ENCODE assay signal across 31 cellular contexts in the genomic region with DNA sequence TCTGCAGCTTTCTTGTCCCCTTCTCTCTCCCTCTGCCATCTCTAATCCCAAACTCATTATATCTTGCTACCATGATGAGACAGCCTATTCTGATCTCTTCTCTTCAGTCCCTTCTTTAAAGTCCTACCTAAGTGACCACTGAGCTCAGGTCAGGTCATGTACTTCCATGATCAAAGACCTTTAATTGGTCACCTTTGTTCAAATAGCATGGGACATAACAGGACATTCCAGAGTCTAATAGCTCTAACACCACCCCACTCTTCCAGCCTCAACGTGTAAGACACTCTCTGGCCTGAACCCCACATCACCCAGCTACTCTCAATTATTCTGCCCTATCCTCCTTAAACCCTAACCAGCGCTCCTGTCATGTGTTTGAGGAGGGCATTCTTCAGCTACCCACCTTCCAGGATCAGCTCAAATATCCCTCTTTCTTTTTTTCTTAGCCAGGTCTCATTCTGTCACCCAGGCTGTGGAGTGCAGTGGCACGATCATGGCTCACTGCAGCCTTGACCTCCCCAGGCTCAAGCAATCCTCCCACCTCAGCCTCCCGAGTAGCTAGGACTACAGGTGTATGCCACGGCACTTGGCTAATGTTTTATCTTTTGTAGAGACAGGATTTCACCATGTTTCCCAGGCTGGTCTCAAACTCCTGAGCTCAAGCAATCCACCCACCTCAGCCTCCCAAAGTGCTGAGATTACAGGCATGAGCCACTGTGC. TPM values are rescaled to one million over a fixed set of nuclear protein-coding genes. Genes with fewer than 3 reads are reported as not detected.
"Had no signal": no experiment of that assay in that cellular context is flagged by ENCODE, and none has a peak within 500 bp of the region (broad histone marks: within the 10 kb centered on the region; RNA-seq: fewer than 3 reads in every experiment).

No MANE protein-coding gene starts in this region.

- H3K4me1 ChIP-seq: esophagus muscularis mucosa, foreskin keratinocyte, heart right ventricle, left ventricle myocardium inferior, neural progenitor cell, parathyroid adenoma, testis, transverse colon had no signal

- H3K36me3 ChIP-seq: adrenal gland, esophagus muscularis mucosa, heart right ventricle, left ventricle myocardium inferior, neural progenitor cell, transverse colon had no signal

- ATAC-seq: activated naive CD4-positive, alpha-beta T cell treated with anti-CD3 and anti-CD28 coated beads, Interleukin-2, amount 50 U/mL, for 72 hours; activated T-helper 17 cell treated with anti-CD3 and anti-CD28 coated beads, Interleukin-2, amount 50 U/mL, for 72 hours; body of pancreas; foreskin keratinocyte; heart right ventricle; right cardiac atrium; stimulated activated naive CD8-positive, alpha-beta T cell treated with anti-CD3 and anti-CD28 coated beads, Interleukin-15, Interleukin-2, amounts not matched to agents 100 U/mL and 50 U/mL, for 24 hours had no signal

- H3K9ac ChIP-seq: neural progenitor cell, parathyroid adenoma had no signal

- H2AFZ ChIP-seq: neural progenitor cell, parathyroid adenoma had no signal

- H3K4me3 ChIP-seq: adrenal gland, body of pancreas, esophagus muscularis mucosa, heart right ventricle, left ventricle myocardium inferior, neural progenitor cell, testis, transverse colon had no signal

- H3K27me3 ChIP-seq: adrenal gland, body of pancreas, esophagus muscularis mucosa, heart right ventricle, neural progenitor cell, testis, transverse colon had no signal

- H3K79me2 ChIP-seq: parathyroid adenoma had no signal

- H3K27ac ChIP-seq: adrenal gland, body of pancreas, esophagus muscularis mucosa, foreskin keratinocyte, heart right ventricle, left ventricle myocardium inferior, neural progenitor cell, parathyroid adenoma, testis, transverse colon had no signal

- DNase-seq: activated CD4-positive, alpha-beta T cell treated with anti-CD3 and anti-CD28 coated beads for 36 hours; activated CD4-positive, alpha-beta T cell treated with anti-CD3 and anti-CD28 coated beads, Interleukin-2, amount 50 U/mL, for 48 hours; activated CD4-positive, CD25-positive, alpha-beta regulatory T cell; activated CD8-positive, alpha-beta memory T cell treated with anti-CD3 and anti-CD28 coated beads, Interleukin-2, amount 50 U/mL, for 48 hours; activated gamma-delta T cell treated with Interleukin-2 at 50 U/mL for 16 hours; activated T-cell treated with anti-CD3 and anti-CD28 coated beads, Interleukin-2, amount 50 U/mL, for 24 hours; adrenal gland; aorta; body of pancreas; dermis blood vessel endothelial cell; effector CD4-positive, alpha-beta T cell; foreskin keratinocyte; heart right ventricle; left ventricle myocardium inferior; naive B cell; occipital lobe; right cardiac atrium; stimulated activated CD4-positive, alpha-beta T cell treated with anti-CD3 and anti-CD28 coated beads, Interleukin-2, amount 100 ng/mL, for 48 hours; stimulated activated naive CD8-positive, alpha-beta T cell treated with anti-CD3 and anti-CD28 coated beads, Interleukin-15, Interleukin-2, amounts not matched to agents 100 U/mL and 50 U/mL, for 24 hours; T-helper 1 cell; testis; transverse colon had no signal

- H3K4me2 ChIP-seq: neural progenitor cell had no signal

- H3K9me3 ChIP-seq: adrenal gland, body of pancreas, esophagus muscularis mucosa, testis, transverse colon had no signal

RNA-seq across cellular contexts. Expression of gene SMLR1, which starts 2.1 kb away (rescaled TPM):
- total RNA-seq: activated CD4-positive, alpha-beta T cell treated with anti-CD3 and anti-CD28 coated beads for 36 hours; activated naive CD4-positive, alpha-beta T cell treated with anti-CD3 and anti-CD28 coated beads, Interleukin-2, amount 50 U/mL, for 72 hours; activated T-helper 17 cell treated with anti-CD3 and anti-CD28 coated beads, Interleukin-2, amount 50 U/mL, for 72 hours; aorta; dermis blood vessel endothelial cell; esophagus muscularis mucosa; foreskin keratinocyte; glomerular endothelial cell; heart right ventricle; left ventricle myocardium inferior; lung microvascular endothelial cell; mesothelial cell of epicardium; occipital lobe; right cardiac atrium; transverse colon; urinary bladder had no signal
- polyA plus RNA-seq: foreskin keratinocyte, heart right ventricle, right cardiac atrium, urinary bladder had no signal
